In the genomic region with DNA sequence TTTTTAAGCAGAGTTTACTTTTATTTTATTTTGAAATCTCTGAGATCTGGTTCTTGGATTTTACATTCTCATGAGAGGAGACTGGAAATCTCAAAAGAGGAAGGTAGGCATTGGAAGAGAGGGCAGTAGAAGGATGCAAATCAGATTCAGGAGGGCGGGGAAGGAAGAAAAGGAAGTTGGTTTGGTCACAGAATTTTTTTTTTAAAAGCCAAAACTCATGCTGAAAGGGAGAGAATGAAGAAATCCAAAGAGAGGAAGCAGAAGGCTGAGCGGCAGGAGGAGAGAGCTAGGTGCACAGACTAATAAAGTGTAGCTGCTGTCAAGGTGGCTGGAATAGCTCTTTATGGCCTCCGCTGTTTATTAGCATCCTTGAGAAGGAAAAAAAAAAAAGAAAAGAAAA, we compare ENCODE assay signal across 26 cellular contexts.
DNase-seq lines count a peak whose midpoint lies in the region; ATAC-seq and TF ChIP-seq lines count a peak whose summit lies in the region.
"Had no signal": no experiment of that assay in that cellular context is flagged by ENCODE, and none has a peak within 500 bp of the region (broad histone marks: within the 10 kb centered on the region; RNA-seq: fewer than 3 reads in every experiment).

No MANE protein-coding gene starts in this region.

- no peaks in the 10 kb centered on the region for H3K27me3 ChIP-seq in BLaER1
- H3K27me3 ChIP-seq: cardiac muscle cell, sigmoid colon, vagina had no signal

- H3K9me3 ChIP-seq in BLaER1 = no peaks in the 10 kb centered on the region
- H3K9me3 ChIP-seq: sigmoid colon, vagina had no signal

- H3K9me3 Mint-ChIP-seq in nephron = no peaks in the 10 kb centered on the region

- H3K36me3 Mint-ChIP-seq in nephron (ENCODE audit: low read depth) = no peaks in the 10 kb centered on the region
- H3K36me3 Mint-ChIP-seq: CD4-positive, alpha-beta memory T cell had no signal

- H3K9ac ChIP-seq in BLaER1 = no peak overlapping the region; the same call in 1 of the 2 replicates
- H3K9ac ChIP-seq: parathyroid adenoma had no signal

- no peaks in the 10 kb centered on the region for H3K27me3 Mint-ChIP-seq in nephron (ENCODE audit: low read depth)

- H3K27ac Mint-ChIP-seq in nephron = peak overlapping the region in 2 of 3 experiments; percentile 21 to 24

- H4K20me1 ChIP-seq in BLaER1 = no peaks in the 10 kb centered on the region

- no peak overlapping the region for H3K27ac ChIP-seq in BLaER1
- H3K27ac ChIP-seq: parathyroid adenoma, sigmoid colon, vagina, WERI-Rb-1 had no signal

- ATAC-seq in GM19023 (IDR thresholded peaks at IDR 0.05; ENCODE audit: unreplicated experiment) (no peak), HG03457 (IDR thresholded peaks at IDR 0.05; ENCODE audit: unreplicated experiment) (no peak)

- peaks cover 47% of the 10 kb centered on the region for H3K4me1 Mint-ChIP-seq in nephron

- peak; percentile 92 for DNase-seq in KBM-7
- DNase-seq in SKM-1 (lab: John Stamatoyannopoulos, UW; ENCODE audit: unreplicated experiment) = peak; percentile 89
- DNase-seq in DMS153 treated with DMSO at 0.1 percent for 48 hours (lab: John Stamatoyannopoulos, UW; ENCODE audit: unreplicated experiment) = no peak
- DNase-seq in SHP77 treated with DMSO at 0.1 percent for 48 hours (lab: John Stamatoyannopoulos, UW) = no peak
- DNase-seq: activated CD4-positive, alpha-beta T cell treated with anti-CD3 and anti-CD28 coated beads, Interleukin-2, amount 50 U/mL, for 1 hour; activated gamma-delta T cell; CD4-positive, alpha-beta memory T cell; DMS 273 treated with DMSO at 0.1 percent for 48 hours; H7; IMR-90; mesenchymal stem cell; NCI-H146; NCI-H748 treated with DMSO at 0.1 percent for 48 hours; SHP77; sigmoid colon; stimulated activated CD8-positive, alpha-beta memory T cell treated with anti-CD3 and anti-CD28 coated beads, Interleukin-4, amount 100 ng/mL, for 48 hours; substantia nigra; T-helper 2 cell; WERI-Rb-1 had no signal

- H3K36me3 ChIP-seq in BLaER1 = no peaks in the 10 kb centered on the region
- H3K36me3 ChIP-seq: cardiac muscle cell, sigmoid colon, vagina, WERI-Rb-1 had no signal

- in situ Hi-C loops in KBM-7 (cut with MboI; ENCODE audit: low pct_unique_long_range_greater_than_20kb, low sequenced_read_pairs) = no loop called here

- TF ChIP-seq CTCF in nephron (IDR thresholded peaks at IDR 0.05; ENCODE audit: unreplicated experiment in 3 of 3) = no peak

- H3K4me1 ChIP-seq in BLaER1 = peaks cover 43% of the 10 kb centered on the region

- no peak overlapping the region for H3K4me3 ChIP-seq in BLaER1
- H3K4me3 ChIP-seq: cardiac muscle cell, sigmoid colon, vagina had no signal

- peak overlapping the region; percentile 43 for H3K4me2 ChIP-seq in BLaER1

- no peak overlapping the region for H3K4me3 Mint-ChIP-seq in nephron
- H3K4me3 Mint-ChIP-seq: CD4-positive, alpha-beta memory T cell had no signal

Comparison
In these comparisons a context has a peak if more than half of its experiments do, and no peak if none do; other contexts are left out.
1. DNase-seq: peak in KBM-7 (single experiment) and SKM-1 (single experiment); none in DMS153 treated with DMSO at 0.1 percent for 48 hours (single experiment) and SHP77 treated with DMSO at 0.1 percent for 48 hours (single experiment).